ENCODE assay signal across 22 cellular contexts in the genomic region with DNA sequence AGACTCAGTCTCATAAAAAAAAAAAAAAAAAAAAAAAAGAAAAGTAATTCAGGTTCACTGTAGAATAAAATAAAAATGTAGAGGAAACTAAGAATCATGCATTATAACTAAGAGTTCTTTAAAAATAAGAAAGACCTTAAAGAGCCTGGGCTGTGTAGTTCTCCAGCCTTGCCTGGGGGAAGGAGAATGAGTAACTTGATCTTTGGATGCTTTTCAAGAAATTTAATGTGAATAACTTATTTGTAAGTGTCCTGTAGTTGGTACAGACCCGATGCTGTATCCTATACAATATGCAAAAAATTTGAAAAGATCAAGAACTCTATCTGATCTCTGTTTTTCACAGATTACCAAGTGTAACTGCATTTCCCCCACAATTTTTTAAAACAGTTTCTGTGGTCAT.
A peak's percentile ranks its signal among the peaks of the same experiment; 100 is the strongest.
DNase-seq lines count a peak whose midpoint lies in the region; ATAC-seq and TF ChIP-seq lines count a peak whose summit lies in the region.
"Had no signal": no experiment of that assay in that cellular context is flagged by ENCODE, and none has a peak within 500 bp of the region (broad histone marks: within the 10 kb centered on the region; RNA-seq: fewer than 3 reads in every experiment).

No MANE protein-coding gene starts in this region.

- H2BK120ac ChIP-seq in trophoblast cell (ENCODE audit: insufficient read depth, low read length, poor library complexity): no peak overlapping the region

- H3K4ac ChIP-seq in trophoblast cell (ENCODE audit: low read depth, low read length): no peak overlapping the region

- H3K4me3 ChIP-seq in epithelial cell of esophagus (ENCODE audit: low read length) (no peak overlapping the region), trophoblast cell (ENCODE audit: low read depth, low read length) (no peak overlapping the region)
- H3K4me3 ChIP-seq: heart left ventricle, lung, SJCRH30, suprapubic skin had no signal

- no peaks in the 10 kb centered on the region for H3K9me3 ChIP-seq in trophoblast cell (ENCODE audit: insufficient read depth, low read depth, low read length)
- H3K9me3 ChIP-seq: SJCRH30 had no signal

- H2BK5ac ChIP-seq in trophoblast cell (ENCODE audit: low read depth, low read length, poor library complexity): no peak overlapping the region

- no peak overlapping the region for H3K14ac ChIP-seq in trophoblast cell (ENCODE audit: low read length)

- no peak overlapping the region for H4K8ac ChIP-seq in trophoblast cell (ENCODE audit: low read depth, low read length)

- no peak overlapping the region for H3K9ac ChIP-seq in trophoblast cell (ENCODE audit: low read length)

- peaks cover 6% of the 10 kb centered on the region for H3K79me1 ChIP-seq in trophoblast cell (ENCODE audit: low read length)

- peak; percentile 50 for DNase-seq in EH (ENCODE audit: low read depth)
- DNase-seq in RPMI7951 (ENCODE audit: low read depth): peak; percentile 70
- DNase-seq in epithelial cell of esophagus (ENCODE audit: low read depth): peak; percentile 33
- DNase-seq in trophoblast cell: peak in 1 of 2 donors; percentile 65
- DNase-seq in islet precursor cell: no peak
- no peak for DNase-seq in activated T-cell treated with anti-CD3 and anti-CD28 coated beads, Interleukin-2, amount 50 U/mL, for 72 hours
- no peak for DNase-seq in activated effector memory CD4-positive, alpha-beta T cell treated with anti-CD3 and anti-CD28 coated beads, Interleukin-2, amount 50 U/mL, for 16 hours
- DNase-seq: activated CD4-positive, alpha-beta T cell treated with anti-CD3 and anti-CD28 coated beads for 1 hour; activated naive CD8-positive, alpha-beta T cell treated with anti-CD3 and anti-CD28 coated beads, Interleukin-2, amount 50 U/mL, for 24 hours; DND-41; heart left ventricle; immature natural killer cell; Kasumi-1; NCI-H1105; NCI-H2081 treated with DMSO at 0.1 percent for 48 hours; NCI-H524; retina; SJCRH30 had no signal

- H4K91ac ChIP-seq in trophoblast cell (ENCODE audit: low read depth, low read length): peak overlapping the region; percentile 22

- no peak overlapping the region for H3K4me2 ChIP-seq in trophoblast cell (ENCODE audit: low read length)

- H3K36me3 Mint-ChIP-seq in activated T-cell treated with anti-CD3 and anti-CD28 coated beads, Interleukin-2, amount 50 U/mL, for 72 hours (ENCODE audit: insufficient read depth in 2 of 2): no peaks in the 10 kb centered on the region
- H3K36me3 Mint-ChIP-seq: immature natural killer cell had no signal

- no peak overlapping the region for H3K27ac Mint-ChIP-seq in activated T-cell treated with anti-CD3 and anti-CD28 coated beads, Interleukin-2, amount 50 U/mL, for 72 hours
- H3K27ac Mint-ChIP-seq: activated naive CD8-positive, alpha-beta T cell treated with anti-CD3 and anti-CD28 coated beads, Interleukin-2, amount 50 U/mL, for 24 hours; immature natural killer cell had no signal

- no peak overlapping the region for H4K12ac ChIP-seq in trophoblast cell (ENCODE audit: low read depth, low read length)

- H3K4me1 ChIP-seq in trophoblast cell (ENCODE audit: control insufficient read depth in 1 of 2, insufficient read depth in 2 of 2, low read length in 2 of 2): peaks cover 2 to 8% of the 10 kb centered on the region in 2 experiments
- H3K4me1 ChIP-seq: SJCRH30 had no signal

- no peak overlapping the region for H3K18ac ChIP-seq in trophoblast cell (ENCODE audit: low read length)

- no peak overlapping the region for H2AK5ac ChIP-seq in trophoblast cell (ENCODE audit: low read length)

- H3K27ac ChIP-seq in trophoblast cell (ENCODE audit: low read depth, low read length): peak overlapping the region; percentile 80
- H3K27ac ChIP-seq: SJCRH30, suprapubic skin had no signal

- H3K79me2 ChIP-seq in trophoblast cell (ENCODE audit: control insufficient read depth, insufficient read depth, low read length, poor library complexity): peaks cover 2% of the 10 kb centered on the region

- WGBS in trophoblast cell (ENCODE audit: extremely low coverage, insufficient coverage, insufficient read length): no CpG with 5 or more reads among the region's 1 CpG

- no peaks in the 10 kb centered on the region for H3K36me3 ChIP-seq in trophoblast cell (ENCODE audit: control insufficient read depth in 1 of 2, insufficient read depth in 2 of 2, low read length in 2 of 2)
- H3K36me3 ChIP-seq: heart left ventricle, SJCRH30 had no signal

- no peak overlapping the region for H3K4me3 Mint-ChIP-seq in activated T-cell treated with anti-CD3 and anti-CD28 coated beads, Interleukin-2, amount 50 U/mL, for 72 hours
- H3K4me3 Mint-ChIP-seq: activated naive CD8-positive, alpha-beta T cell treated with anti-CD3 and anti-CD28 coated beads, Interleukin-2, amount 50 U/mL, for 24 hours; immature natural killer cell had no signal

- H3K27me3 Mint-ChIP-seq in activated T-cell treated with anti-CD3 and anti-CD28 coated beads, Interleukin-2, amount 50 U/mL, for 72 hours (ENCODE audit: low read depth): no peaks in the 10 kb centered on the region

- TF ChIP-seq CTCF in epithelial cell of esophagus (IDR thresholded peaks at IDR 0.05; ENCODE audit: insufficient read depth, low read depth, low read length, missing control alignments): no peak

- no peaks in the 10 kb centered on the region for H3K4me1 Mint-ChIP-seq in activated T-cell treated with anti-CD3 and anti-CD28 coated beads, Interleukin-2, amount 50 U/mL, for 72 hours (ENCODE audit: low read depth)
- H3K4me1 Mint-ChIP-seq: activated naive CD8-positive, alpha-beta T cell treated with anti-CD3 and anti-CD28 coated beads, Interleukin-2, amount 50 U/mL, for 24 hours; immature natural killer cell had no signal

- no peak overlapping the region for H3K23ac ChIP-seq in trophoblast cell (ENCODE audit: low read length)

- H2AFZ ChIP-seq in trophoblast cell (ENCODE audit: insufficient read depth, low read length, poor library complexity): no peak overlapping the region

- H3K9me3 Mint-ChIP-seq in activated T-cell treated with anti-CD3 and anti-CD28 coated beads, Interleukin-2, amount 50 U/mL, for 72 hours: peaks cover 0 to 2% of the 10 kb centered on the region in 2 donors

- H3K27me3 ChIP-seq in trophoblast cell (ENCODE audit: insufficient read depth, low read length): no peaks in the 10 kb centered on the region
- H3K27me3 ChIP-seq: heart left ventricle, suprapubic skin had no signal

- no peak for ATAC-seq in HG03045 (IDR thresholded peaks at IDR 0.05; ENCODE audit: unreplicated experiment)
- no peak for ATAC-seq in activated T-cell treated with anti-CD3 and anti-CD28 coated beads, Interleukin-2, amount 50 U/mL, for 72 hours (replicated peaks in 1 of 2)
- ATAC-seq: activated naive CD8-positive, alpha-beta T cell treated with anti-CD3 and anti-CD28 coated beads, Interleukin-2, amount 50 U/mL, for 24 hours; esophagus mucosa; heart left ventricle had no signal

- no peak overlapping the region for H2BK12ac ChIP-seq in trophoblast cell (ENCODE audit: low read length)

Comparison
In these comparisons a context has a peak if more than half of its experiments do, and no peak if none do; other contexts are left out.
1. DNase-seq: peak in EH (single experiment), RPMI7951 (single experiment) and epithelial cell of esophagus (single experiment); none in islet precursor cell (single experiment), activated T-cell treated with anti-CD3 and anti-CD28 coated beads, Interleukin-2, amount 50 U/mL, for 72 hours (0 of 2) and activated effector memory CD4-positive, alpha-beta T cell treated with anti-CD3 and anti-CD28 coated beads, Interleukin-2, amount 50 U/mL, for 16 hours (single experiment).